8 cellular contexts compared by ENCODE assay signal in genomic region chr11:108620958-108621772, GRCh38. TPM values are rescaled to one million over a fixed set of nuclear protein-coding genes. Genes with fewer than 3 reads are reported as not detected.
DNase-seq lines count a peak whose midpoint lies in the region; ATAC-seq and TF ChIP-seq lines count a peak whose summit lies in the region.
"Had no signal": no experiment of that assay in that cellular context is flagged by ENCODE, and none has a peak within 500 bp of the region (broad histone marks: within the 10 kb centered on the region; RNA-seq: fewer than 3 reads in every experiment).

No MANE protein-coding gene starts in this region.

- peak overlapping the region; percentile 76; the same call in 1 of the 2 replicates for H2AFZ ChIP-seq in GM23338

- no peak overlapping the region for H3K4me2 ChIP-seq in GM23338

- in situ Hi-C loops in brain microvascular endothelial cell (cut with HindIII; ENCODE audit: low pct_ligation_motif_present, low sequenced_read_pairs): no loop called here

- intact Hi-C loops in mucosa of descending colon (cut with DNase I, micrococcal nuclease) (no loop called here), sciatic nerve (cut with DNase I) (no loop called here)

- H3K27me3 Mint-ChIP-seq in GM23338 (ENCODE audit: insufficient read depth, low read depth, poor library complexity): no peaks in the 10 kb centered on the region

- H3K4me1 Mint-ChIP-seq in GM23338: peaks cover 10% of the 10 kb centered on the region; the same call in 2 of the 3 replicates

- H3F3A ChIP-seq in GM23338 (replicated peaks; ENCODE audit: low read depth): no peaks in the 10 kb centered on the region

- no peaks in the 10 kb centered on the region for H3K9me2 ChIP-seq in GM23338 (ENCODE audit: insufficient read depth)

- no peak for DNase-seq in GM23338 (ENCODE audit: low spot score)
- no peak for DNase-seq in mucosa of descending colon
- no peak for DNase-seq in sciatic nerve (ENCODE audit: low spot score)
- DNase-seq in NCI-H774 (lab: John Stamatoyannopoulos, UW): no peak
- no peak for DNase-seq in brain microvascular endothelial cell
- DNase-seq: T-helper 17 cell had no signal

- H3K9me3 ChIP-seq in mucosa of descending colon: no peaks in the 10 kb centered on the region

- ATAC-seq in GM18907 (IDR thresholded peaks at IDR 0.05; ENCODE audit: unreplicated experiment): peak; percentile 93
- no peak for ATAC-seq in GM23338
- peak; percentile 92 for ATAC-seq in HG03575 (IDR thresholded peaks at IDR 0.05; ENCODE audit: extremely low read depth, insufficient number of reproducible peaks, low FRiP score, unreplicated experiment)
- peak; percentile 76 for ATAC-seq in mucosa of descending colon
- ATAC-seq in sciatic nerve: no peak
- ATAC-seq: T-helper 17 cell had no signal

- H3K27me3 ChIP-seq in GM23338 (ENCODE audit: insufficient read depth): no peaks in the 10 kb centered on the region
- H3K27me3 ChIP-seq in brain microvascular endothelial cell (replicated peaks): no peaks in the 10 kb centered on the region

- H3K27ac ChIP-seq in GM23338 (ENCODE audit: low read depth) (no peak overlapping the region), brain microvascular endothelial cell (no peak overlapping the region)

- no peak overlapping the region for H3K27ac Mint-ChIP-seq in GM23338
- H3K27ac Mint-ChIP-seq: T-helper 17 cell had no signal

- peaks cover 2% of the 10 kb centered on the region; the same call in 1 of the 3 replicates for H3K9me3 Mint-ChIP-seq in GM23338

- H3K4me3 ChIP-seq in GM23338 (no peak overlapping the region), mucosa of descending colon (no peak overlapping the region), brain microvascular endothelial cell (ENCODE audit: low read depth, low read length) (no peak overlapping the region)

- no peak overlapping the region for H3K4me3 Mint-ChIP-seq in GM23338
- H3K4me3 Mint-ChIP-seq: T-helper 17 cell had no signal

- TF ChIP-seq CTCF in GM23338 (conservative IDR thresholded peaks at IDR 0.05; ENCODE audit: low read depth in 2 of 2): no peak
- no peak for TF ChIP-seq CTCF in mucosa of descending colon (IDR thresholded peaks at IDR 0.05)
- no peak for TF ChIP-seq CTCF in brain microvascular endothelial cell (IDR thresholded peaks at IDR 0.05; ENCODE audit: low read depth, low read length, missing control alignments)

- H3K36me3 ChIP-seq in GM23338 (ENCODE audit: insufficient read depth): no peaks in the 10 kb centered on the region
- no peaks in the 10 kb centered on the region for H3K36me3 ChIP-seq in mucosa of descending colon (ENCODE audit: low read depth)
- H3K36me3 ChIP-seq in brain microvascular endothelial cell (replicated peaks): no peaks in the 10 kb centered on the region

- peaks cover 5% of the 10 kb centered on the region; the same call in 2 of the 3 replicates for H3K36me3 Mint-ChIP-seq in GM23338 (ENCODE audit: low read depth)

- H3K4me1 ChIP-seq in GM23338 (ENCODE audit: insufficient read depth) (peaks cover 4% of the 10 kb centered on the region; the same call in 1 of the 2 replicates), mucosa of descending colon (ENCODE audit: low read depth) (peaks cover 15% of the 10 kb centered on the region)

- no peaks in the 10 kb centered on the region for H4K20me1 ChIP-seq in GM23338 (replicated peaks; ENCODE audit: insufficient read depth)

- H3K79me2 ChIP-seq in GM23338 (replicated peaks; ENCODE audit: insufficient read depth): no peaks in the 10 kb centered on the region

TF ChIP-seq in GM23338, 12 proteins besides CTCF, POLR2A, EP300 and RAD21 (continues in another document):
- TF ChIP-seq, protein P1, sequence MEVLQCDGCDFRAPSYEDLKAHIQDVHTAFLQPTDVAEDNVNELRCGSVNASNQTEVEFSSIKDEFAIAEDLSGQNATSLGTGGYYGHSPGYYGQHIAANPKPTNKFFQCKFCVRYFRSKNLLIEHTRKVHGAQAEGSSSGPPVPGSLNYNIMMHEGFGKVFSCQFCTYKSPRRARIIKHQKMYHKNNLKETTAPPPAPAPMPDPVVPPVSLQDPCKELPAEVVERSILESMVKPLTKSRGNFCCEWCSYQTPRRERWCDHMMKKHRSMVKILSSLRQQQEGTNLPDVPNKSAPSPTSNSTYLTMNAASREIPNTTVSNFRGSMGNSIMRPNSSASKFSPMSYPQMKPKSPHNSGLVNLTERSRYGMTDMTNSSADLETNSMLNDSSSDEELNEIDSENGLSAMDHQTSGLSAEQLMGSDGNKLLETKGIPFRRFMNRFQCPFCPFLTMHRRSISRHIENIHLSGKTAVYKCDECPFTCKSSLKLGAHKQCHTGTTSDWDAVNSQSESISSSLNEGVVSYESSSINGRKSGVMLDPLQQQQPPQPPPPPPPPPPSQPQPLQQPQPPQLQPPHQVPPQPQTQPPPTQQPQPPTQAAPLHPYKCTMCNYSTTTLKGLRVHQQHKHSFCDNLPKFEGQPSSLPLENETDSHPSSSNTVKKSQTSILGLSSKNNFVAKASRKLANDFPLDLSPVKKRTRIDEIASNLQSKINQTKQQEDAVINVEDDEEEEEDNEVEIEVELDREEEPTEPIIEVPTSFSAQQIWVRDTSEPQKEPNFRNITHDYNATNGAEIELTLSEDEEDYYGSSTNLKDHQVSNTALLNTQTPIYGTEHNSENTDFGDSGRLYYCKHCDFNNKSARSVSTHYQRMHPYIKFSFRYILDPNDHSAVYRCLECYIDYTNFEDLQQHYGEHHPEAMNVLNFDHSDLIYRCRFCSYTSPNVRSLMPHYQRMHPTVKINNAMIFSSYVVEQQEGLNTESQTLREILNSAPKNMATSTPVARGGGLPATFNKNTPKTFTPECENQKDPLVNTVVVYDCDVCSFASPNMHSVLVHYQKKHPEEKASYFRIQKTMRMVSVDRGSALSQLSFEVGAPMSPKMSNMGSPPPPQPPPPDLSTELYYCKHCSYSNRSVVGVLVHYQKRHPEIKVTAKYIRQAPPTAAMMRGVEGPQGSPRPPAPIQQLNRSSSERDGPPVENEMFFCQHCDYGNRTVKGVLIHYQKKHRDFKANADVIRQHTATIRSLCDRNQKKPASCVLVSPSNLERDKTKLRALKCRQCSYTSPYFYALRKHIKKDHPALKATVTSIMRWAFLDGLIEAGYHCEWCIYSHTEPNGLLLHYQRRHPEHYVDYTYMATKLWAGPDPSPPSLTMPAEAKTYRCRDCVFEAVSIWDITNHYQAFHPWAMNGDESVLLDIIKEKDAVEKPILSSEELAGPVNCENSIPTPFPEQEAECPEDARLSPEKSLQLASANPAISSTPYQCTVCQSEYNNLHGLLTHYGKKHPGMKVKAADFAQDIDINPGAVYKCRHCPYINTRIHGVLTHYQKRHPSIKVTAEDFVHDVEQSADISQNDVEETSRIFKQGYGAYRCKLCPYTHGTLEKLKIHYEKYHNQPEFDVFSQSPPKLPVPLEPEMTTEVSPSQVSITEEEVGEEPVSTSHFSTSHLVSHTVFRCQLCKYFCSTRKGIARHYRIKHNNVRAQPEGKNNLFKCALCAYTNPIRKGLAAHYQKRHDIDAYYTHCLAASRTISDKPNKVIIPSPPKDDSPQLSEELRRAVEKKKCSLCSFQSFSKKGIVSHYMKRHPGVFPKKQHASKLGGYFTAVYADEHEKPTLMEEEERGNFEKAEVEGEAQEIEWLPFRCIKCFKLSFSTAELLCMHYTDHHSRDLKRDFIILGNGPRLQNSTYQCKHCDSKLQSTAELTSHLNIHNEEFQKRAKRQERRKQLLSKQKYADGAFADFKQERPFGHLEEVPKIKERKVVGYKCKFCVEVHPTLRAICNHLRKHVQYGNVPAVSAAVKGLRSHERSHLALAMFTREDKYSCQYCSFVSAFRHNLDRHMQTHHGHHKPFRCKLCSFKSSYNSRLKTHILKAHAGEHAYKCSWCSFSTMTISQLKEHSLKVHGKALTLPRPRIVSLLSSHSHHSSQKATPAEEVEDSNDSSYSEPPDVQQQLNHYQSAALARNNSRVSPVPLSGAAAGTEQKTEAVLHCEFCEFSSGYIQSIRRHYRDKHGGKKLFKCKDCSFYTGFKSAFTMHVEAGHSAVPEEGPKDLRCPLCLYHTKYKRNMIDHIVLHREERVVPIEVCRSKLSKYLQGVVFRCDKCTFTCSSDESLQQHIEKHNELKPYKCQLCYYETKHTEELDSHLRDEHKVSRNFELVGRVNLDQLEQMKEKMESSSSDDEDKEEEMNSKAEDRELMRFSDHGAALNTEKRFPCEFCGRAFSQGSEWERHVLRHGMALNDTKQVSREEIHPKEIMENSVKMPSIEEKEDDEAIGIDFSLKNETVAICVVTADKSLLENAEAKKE (CRISPR knock-in tag; IDR thresholded peaks at IDR 0.05): no peak
- TF ChIP-seq POLR2AphosphoS5 (IDR thresholded peaks at IDR 0.05; ENCODE audit: low read depth) (no peak), ETS1 (IDR thresholded peaks at IDR 0.05) (no peak), STAT1 (IDR thresholded peaks at IDR 0.05; ENCODE audit: unreplicated experiment) (no peak), JUNB (IDR thresholded peaks at IDR 0.05; ENCODE audit: unreplicated experiment) (no peak), NANOG (IDR thresholded peaks at IDR 0.05; ENCODE audit: borderline replicate concordance) (no peak), EZH2phosphoT487 (IDR thresholded peaks at IDR 0.05; ENCODE audit: unreplicated experiment) (no peak), CREB1 (CRISPR knock-in tag; IDR thresholded peaks at IDR 0.05; ENCODE audit: low read depth) (no peak)

RNA-seq across cellular contexts. Expression of gene EXPH5, which starts 27.6 kb away (rescaled TPM):
- 8.4 and 12.6 TPM in 2 replicates for total RNA-seq in GM23338 (2014; rRNA removed; shearing (Covaris generic))
- polyA plus RNA-seq in GM23338 (2016; fragmentation: Nextera tagmentation; extraction: Ambion mirVana): 2.6 and 3.6 TPM in 2 replicates
- total RNA-seq in mucosa of descending colon (10 to 100 TPM; 22.4 to 79.3 (median 26.1) TPM), sciatic nerve (11.9 TPM)

RNA-seq across cellular contexts. Expression of gene DDX10, which starts 43.7 kb away (rescaled TPM):
- total RNA-seq in GM23338 (2014; rRNA removed; shearing (Covaris generic)): 32.4 and 35.1 TPM in 2 replicates
- 33.5 and 37.8 TPM in 2 replicates for polyA plus RNA-seq in GM23338 (2016; fragmentation: Nextera tagmentation; extraction: Ambion mirVana)
- 10 to 100 TPM; 16.1 to 18.3 (median 17.3) TPM for total RNA-seq in mucosa of descending colon
- total RNA-seq in sciatic nerve: 31.6 TPM

Comparison
In these comparisons a context has a peak if more than half of its experiments do, and no peak if none do; other contexts are left out.
1. ATAC-seq: peak in GM18907 (single experiment), HG03575 (single experiment) and mucosa of descending colon (single experiment); none in GM23338 (single experiment) and sciatic nerve (single experiment).